Comparison of ENCODE assay signal across 3 cellular contexts in the genomic region with DNA sequence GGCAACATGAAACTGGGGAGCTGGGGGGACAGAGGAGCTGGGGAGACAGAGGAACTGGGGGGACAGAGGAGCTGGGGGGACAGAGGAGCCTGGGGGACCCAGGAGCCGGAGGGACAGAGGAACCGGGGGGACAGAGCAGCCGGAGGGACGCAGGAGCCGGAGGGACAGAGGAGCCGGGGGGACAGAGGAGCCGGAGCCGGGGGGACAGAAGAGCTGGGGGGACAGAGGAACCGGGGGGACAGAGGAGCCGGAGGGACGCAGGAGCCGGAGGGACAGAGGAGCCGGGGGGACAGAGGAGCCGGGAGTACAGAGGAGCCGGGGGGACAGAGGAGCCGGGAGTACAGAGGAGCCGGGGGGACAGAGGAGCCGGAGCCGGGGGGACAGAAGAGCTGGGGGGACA. TPM values are rescaled to one million over a fixed set of nuclear protein-coding genes. Genes with fewer than 3 reads are reported as not detected.
"Had no signal": no experiment of that assay in that cellular context is flagged by ENCODE, and none has a peak within 500 bp of the region (broad histone marks: within the 10 kb centered on the region; RNA-seq: fewer than 3 reads in every experiment).

No MANE protein-coding gene starts in this region.

RNA-seq across cellular contexts. Expression of gene CBFA2T3, which starts 25.1 kb away (rescaled TPM):
- total RNA-seq: HepG2, HT1080, IMR-90 had no signal
- polyA plus RNA-seq: IMR-90 had no signal
